ENCODE assay signal across 20 cellular contexts in the genomic region with DNA sequence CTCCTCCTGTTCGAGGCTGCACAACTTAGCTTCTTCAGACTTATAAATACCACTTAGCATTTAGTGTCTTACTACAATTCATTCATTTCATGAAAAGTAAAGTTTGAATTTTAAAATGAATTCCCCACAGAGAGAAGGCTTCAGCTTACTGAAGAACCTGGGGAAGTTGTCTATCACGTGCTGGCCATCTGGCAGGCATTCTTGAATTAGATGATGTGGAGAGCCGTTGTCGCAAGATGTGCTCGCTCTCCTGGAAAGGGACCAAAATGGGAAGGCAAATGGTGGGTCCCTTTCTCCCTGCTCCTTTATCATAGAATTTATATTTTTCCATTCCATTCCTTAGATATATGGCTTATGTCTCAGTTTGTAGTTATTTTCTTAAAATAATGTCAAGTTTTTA.
DNase-seq lines count a peak whose midpoint lies in the region; ATAC-seq and TF ChIP-seq lines count a peak whose summit lies in the region.
"Had no signal": no experiment of that assay in that cellular context is flagged by ENCODE, and none has a peak within 500 bp of the region (broad histone marks: within the 10 kb centered on the region; RNA-seq: fewer than 3 reads in every experiment).

No MANE protein-coding gene starts in this region.

- peaks cover 26% of the 10 kb centered on the region for H3K4me1 Mint-ChIP-seq in activated CD4-positive, alpha-beta memory T cell treated with anti-CD3 and anti-CD28 coated beads for 36 hours (ENCODE audit: low read depth)
- peaks cover 13% of the 10 kb centered on the region for H3K4me1 Mint-ChIP-seq in type B pancreatic cell (ENCODE audit: unreplicated experiment)

- POLR2A ChIA-PET in activated CD4-positive, alpha-beta memory T cell treated with anti-CD3 and anti-CD28 coated beads for 36 hours (lab: Charles Lee), result interaction anchor here (1.0 kb wide), 1 partner anchor 19 kb away, joined by 3 read pairs; no protein-coding TSS in a partner anchor

- H3K36me3 ChIP-seq in left ventricle myocardium inferior, result peaks cover 6% of the 10 kb centered on the region
- H3K36me3 ChIP-seq in heart left ventricle, result peaks cover 0 to 21% (median 0%) of the 10 kb centered on the region in 9 donors
- H3K36me3 ChIP-seq: colonic mucosa had no signal

- ATAC-seq in heart left ventricle, result no peak
- no peak for ATAC-seq in HG03520 (IDR thresholded peaks at IDR 0.05; ENCODE audit: unreplicated experiment)
- ATAC-seq in HG02981 (IDR thresholded peaks at IDR 0.05; ENCODE audit: unreplicated experiment), result no peak
- ATAC-seq: PC-3, SK-N-SH treated with all-trans-retinoic acid at 6 μM for 48 hours had no signal

- no peak overlapping the region for H3K4me3 ChIP-seq in left ventricle myocardium inferior
- no peak overlapping the region for H3K4me3 ChIP-seq in heart left ventricle
- no peak overlapping the region for H3K4me3 ChIP-seq in fibroblast of mammary gland (ENCODE audit: control insufficient read depth, low read depth, low read length)
- H3K4me3 ChIP-seq: colonic mucosa, heart right ventricle, skin epidermis had no signal

- peaks cover 12% of the 10 kb centered on the region for H3K36me3 Mint-ChIP-seq in activated CD4-positive, alpha-beta memory T cell treated with anti-CD3 and anti-CD28 coated beads for 36 hours
- H3K36me3 Mint-ChIP-seq in type B pancreatic cell, result no peaks in the 10 kb centered on the region

- H3K4me1 ChIP-seq in left ventricle myocardium inferior (peaks cover 27% of the 10 kb centered on the region), heart left ventricle (peaks cover 0 to 21% (median 3%) of the 10 kb centered on the region in 12 donors)
- H3K4me1 ChIP-seq: colonic mucosa had no signal

- no peak overlapping the region for H3K4me3 Mint-ChIP-seq in activated CD4-positive, alpha-beta memory T cell treated with anti-CD3 and anti-CD28 coated beads for 36 hours
- H3K4me3 Mint-ChIP-seq in type B pancreatic cell, result no peak overlapping the region

- H3K27ac ChIP-seq in left ventricle myocardium inferior (replicated peaks), result peak overlapping the region; percentile 2
- H3K27ac ChIP-seq in heart left ventricle, result peak overlapping the region in 1 of 12 donors; percentile 12
- H3K27ac ChIP-seq: colonic mucosa had no signal

- H3K9me3 ChIP-seq in left ventricle myocardium inferior (replicated peaks) (no peaks in the 10 kb centered on the region), heart left ventricle (no peaks in the 10 kb centered on the region)
- H3K9me3 ChIP-seq: colonic mucosa, heart right ventricle had no signal

- TF ChIP-seq POLR2A in heart left ventricle (IDR thresholded peaks at IDR 0.05), result no peak

- no peaks in the 10 kb centered on the region for H3K27me3 ChIP-seq in left ventricle myocardium inferior (ENCODE audit: low read depth)
- H3K27me3 ChIP-seq in heart left ventricle, result no peaks in the 10 kb centered on the region
- H3K27me3 ChIP-seq: colonic mucosa, heart right ventricle had no signal

- 50 to 62% (median 58%) methylated on average over 5 of the region's 5 CpGs for WGBS in heart left ventricle, 4 donors

- CTCF ChIA-PET in activated CD4-positive, alpha-beta memory T cell treated with anti-CD3 and anti-CD28 coated beads for 36 hours (lab: Charles Lee), result interaction anchor here (1.2 to 1.6 kb wide), 4 partner anchors 20 to 112 kb away, joined by 3 to 7 read pairs (median 4); no protein-coding TSS in a partner anchor

- intact Hi-C loops in left ventricle myocardium inferior (cut with micrococcal nuclease), result no loop called here
- intact Hi-C loops in heart left ventricle (cut with DNase I), result no loop called here
- intact Hi-C loops in activated CD4-positive, alpha-beta memory T cell treated with anti-CD3 and anti-CD28 coated beads for 36 hours (cut with micrococcal nuclease), result no loop called here

- no peaks in the 10 kb centered on the region for H3K9me3 Mint-ChIP-seq in activated CD4-positive, alpha-beta memory T cell treated with anti-CD3 and anti-CD28 coated beads for 36 hours
- H3K9me3 Mint-ChIP-seq in type B pancreatic cell, result no peaks in the 10 kb centered on the region

- no peaks in the 10 kb centered on the region for H3K27me3 Mint-ChIP-seq in activated CD4-positive, alpha-beta memory T cell treated with anti-CD3 and anti-CD28 coated beads for 36 hours
- no peaks in the 10 kb centered on the region for H3K27me3 Mint-ChIP-seq in type B pancreatic cell

- peak overlapping the region; percentile 78 for H3K27ac Mint-ChIP-seq in activated CD4-positive, alpha-beta memory T cell treated with anti-CD3 and anti-CD28 coated beads for 36 hours
- peak overlapping the region; percentile 39 for H3K27ac Mint-ChIP-seq in type B pancreatic cell

- no peak for DNase-seq in left ventricle myocardium inferior
- DNase-seq in heart left ventricle, result no peak
- no peak for DNase-seq in activated CD4-positive, alpha-beta memory T cell treated with anti-CD3 and anti-CD28 coated beads for 36 hours
- DNase-seq in fibroblast of mammary gland (ENCODE audit: low read depth), result peak; percentile 29
- no peak for DNase-seq in type B pancreatic cell (ENCODE audit: extremely low spot score, unreplicated experiment)
- no peak for DNase-seq in HuH-7.5 (ENCODE audit: low spot score)
- DNase-seq: amygdala; colonic mucosa; heart right ventricle; KBM-7; kidney glomerular epithelial cell; midbrain; NCI-H1417; NCI-H510A treated with DMSO at 0.1 percent for 48 hours; stimulated activated naive CD4-positive, alpha-beta T cell treated with Interleukin-2 at 50 U/mL for 16 hours had no signal

- TF ChIP-seq CTCF in left ventricle myocardium inferior (IDR thresholded peaks at IDR 0.05; ENCODE audit: borderline replicate concordance), result no peak
- no peak for TF ChIP-seq CTCF in heart left ventricle (IDR thresholded peaks at IDR 0.05)
- TF ChIP-seq CTCF in fibroblast of mammary gland (conservative IDR thresholded peaks at IDR 0.05; ENCODE audit: control insufficient read depth, insufficient read depth, low read depth, low read length), result no peak
- no peak for TF ChIP-seq CTCF in type B pancreatic cell (conservative IDR thresholded peaks at IDR 0.05)
